ENCODE assay signal across 8 cellular contexts in genomic region chr15:78299302-78300102, GRCh38. TPM values are rescaled to one million over a fixed set of nuclear protein-coding genes. Genes with fewer than 3 reads are reported as not detected.
A peak's percentile ranks its signal among the peaks of the same experiment; 100 is the strongest.
DNase-seq lines count a peak whose midpoint lies in the region; ATAC-seq, FAIRE-seq and TF ChIP-seq lines count a peak whose summit lies in the region.

Gene SKIC8, minus strand, starts transcription at chr15:78299609. Its CDS starts 3,923 bp downstream, at chr15:78295686.

- dilution Hi-C loops in keratinocyte (cut with MboI; ENCODE audit: extremely low pct_ligation_motif_present, low sequenced_read_pairs): no loop called here

- peak within 1 kb of the TSS; percentile 94 for H3K4me2 ChIP-seq in keratinocyte (ENCODE audit: control insufficient read depth, extremely low read depth, insufficient read depth, low read depth, low read length)

- ATAC-seq in GM19035 (IDR thresholded peaks at IDR 0.05; ENCODE audit: unreplicated experiment) (peak; percentile 82), HG03354 (IDR thresholded peaks at IDR 0.05; ENCODE audit: poor library complexity, severe bottlenecking, unreplicated experiment) (peak; percentile 91)

- peaks cover 7% of the 10 kb centered on the region for H3K4me1 ChIP-seq in keratinocyte (ENCODE audit: control insufficient read depth, extremely low read depth, insufficient read depth, low read length)

- H3K36me3 ChIP-seq in keratinocyte (ENCODE audit: control insufficient read depth in 2 of 2, extremely low read depth in 1 of 2, insufficient read depth in 2 of 2, low read length in 2 of 2): peaks cover under 1 to 5% of the 10 kb centered on the region in 2 experiments

- no peaks in the 10 kb centered on the region for H4K20me1 ChIP-seq in keratinocyte (ENCODE audit: control insufficient read depth, extremely low read depth, insufficient read depth, low read length)

- peak within 1 kb of the TSS; percentile 97 for H2AFZ ChIP-seq in keratinocyte (ENCODE audit: control insufficient read depth, low read length)

- H3K27ac ChIP-seq in keratinocyte (ENCODE audit: control insufficient read depth, insufficient read depth, low read length): peak within 1 kb of the TSS; percentile 93

- no peaks in the 10 kb centered on the region for H3K9me3 ChIP-seq in keratinocyte (ENCODE audit: control insufficient read depth, low read depth, low read length)

- H3K4me3 ChIP-seq in keratinocyte (ENCODE audit: control insufficient read depth in 2 of 3, extremely low read depth in 1 of 3, insufficient read depth in 2 of 3, low read depth in 1 of 3, low read length in 3 of 3): peak within 1 kb of the TSS; percentile 83 to 98 (median 86)

- TF ChIP-seq CTCF in keratinocyte (optimal IDR thresholded peaks at IDR 0.05 in 1 of 3, IDR thresholded peaks at IDR 0.05 in 1 of 3, conservative IDR thresholded peaks at IDR 0.05 in 1 of 3; ENCODE audit: extremely low read depth in 1 of 3, insufficient read depth in 2 of 3, low read length in 3 of 3): peak in 1 of 3 experiments; percentile 2

- no peaks in the 10 kb centered on the region for H3K9me1 ChIP-seq in keratinocyte (ENCODE audit: control insufficient read depth, extremely low read depth, insufficient read depth, low read length)

- peaks cover 37% of the 10 kb centered on the region for H3K79me2 ChIP-seq in keratinocyte (ENCODE audit: control insufficient read depth, insufficient read depth, low read length)

- peak; percentile 97 for DNase-seq in AG20443 (ENCODE audit: low spot score)
- DNase-seq in NCI-H345 treated with DMSO at 0.1 percent for 48 hours (lab: John Stamatoyannopoulos, UW; ENCODE audit: unreplicated experiment): peak; percentile 88
- DNase-seq in activated CD4-positive, CD25-positive, alpha-beta regulatory T cell treated with anti-CD3 and anti-CD28 coated beads, Interleukin-2, amount 50 U/mL, for 16 hours (ENCODE audit: low read depth, low spot score): peak; percentile 77
- DNase-seq in central memory CD4-positive, alpha-beta T cell: peak; percentile 89
- peak; percentile 45 for DNase-seq in keratinocyte (ENCODE audit: low read depth, low spot score)
- peak; percentile 83 to 89 (median 83) for DNase-seq in stimulated activated CD4-positive, alpha-beta T cell treated with anti-CD3 and anti-CD28 coated beads, Interleukin-12 subunit alpha, Interleukin-12 subunit beta, amount 100 ng/mL, for 48 hours (ENCODE audit: low read depth in 2 of 3, low spot score in 1 of 3)

- H3K27me3 ChIP-seq in keratinocyte (ENCODE audit: control insufficient read depth, extremely low read depth, insufficient read depth, low read length): no peaks in the 10 kb centered on the region

- H3K9ac ChIP-seq in keratinocyte (ENCODE audit: control insufficient read depth, extremely low read depth, insufficient read depth, low read length): peak within 1 kb of the TSS; percentile 94

- FAIRE-seq in keratinocyte (lab: Jason Lieb, UNC): no peak

RNA-seq across cellular contexts. Expression of gene SKIC8, which starts in this region (rescaled TPM):
- polyA plus RNA-seq in keratinocyte: 84.5 to 101 TPM (median 86.5 TPM) in 3 replicates
- 34.6 TPM for polyA plus RNA-seq in keratinocyte (2011; ENCODE audit: low read depth)
- polyA plus RNA-seq in keratinocyte (2011; cell fraction: cytosol; rRNA removed): 70.8 and 79.9 TPM in 2 replicates
- polyA plus RNA-seq in keratinocyte (2011; cell fraction: nucleus; rRNA removed): 61.9 and 78.9 TPM in 2 replicates
- 47.4 and 52.9 TPM in 2 replicates for polyA plus RNA-seq in keratinocyte (2012; ENCODE audit: low replicate concordance)
- polyA minus RNA-seq in keratinocyte: 34.9 to 66.5 TPM (median 61.0 TPM) in 3 replicates
- polyA minus RNA-seq in keratinocyte (2011; cell fraction: cytosol; rRNA and poly(A)+ RNA removed): 39.7 TPM
- polyA minus RNA-seq in keratinocyte (2011; cell fraction: nucleus; rRNA and poly(A)+ RNA removed): 20.6 and 31.5 TPM in 2 replicates

Comparison
In these comparisons a context has a peak if more than half of its experiments do, and no peak if none do; other contexts are left out.
1. Peak in every context shown above with its lines: DNase-seq, ATAC-seq, H3K4me3 ChIP-seq and H3K27ac ChIP-seq.
2. DNase-seq: peak in every context shown above with its lines; median percentile 97 in AG20443; 89 in central memory CD4-positive, alpha-beta T cell; 88 in NCI-H345 treated with DMSO at 0.1 percent for 48 hours; 83 in stimulated activated CD4-positive, alpha-beta T cell treated with anti-CD3 and anti-CD28 coated beads, Interleukin-12 subunit alpha, Interleukin-12 subunit beta, amount 100 ng/mL, for 48 hours; 77 in activated CD4-positive, CD25-positive, alpha-beta regulatory T cell treated with anti-CD3 and anti-CD28 coated beads, Interleukin-2, amount 50 U/mL, for 16 hours; 45 in keratinocyte.